ENCODE assay signal across 7 cellular contexts in genomic region chr11:65479184-65480145, GRCh38. TPM values are rescaled to one million over a fixed set of nuclear protein-coding genes. Genes with fewer than 3 reads are reported as not detected.
A peak's percentile ranks its signal among the peaks of the same experiment; 100 is the strongest.
DNase-seq lines count a peak whose midpoint lies in the region; ATAC-seq, FAIRE-seq and TF ChIP-seq lines count a peak whose summit lies in the region.

No MANE protein-coding gene starts in this region.

- CTCF ChIA-PET in activated CD8-positive, alpha-beta T cell treated with anti-CD3 and anti-CD28 coated beads, Interleukin-2, amount 10 ng/mL, durations not matched to agents 7 days and 5 days (lab: Charles Lee): interaction anchor here (0.9 to 10.7 kb wide), 8 partner anchors 8 to 63 kb away, joined by 3 to 113 read pairs (median 18); partner anchors contain the start of gene MALAT1

- peak in 1 of 4 donors; percentile 39 for TF ChIP-seq EP300 in upper lobe of left lung (IDR thresholded peaks at IDR 0.05)

- H3K36me3 ChIP-seq in upper lobe of left lung: no peaks in the 10 kb centered on the region

- in situ Hi-C loops in G401 (cut with HindIII; ENCODE audit: low sequenced_read_pairs): no loop called here

- 71 to 74% methylated on average over 9 to 11 of the region's 11 CpGs for WGBS in upper lobe of left lung, 2 donors

- peaks cover 7% of the 10 kb centered on the region for H3K36me3 Mint-ChIP-seq in dendritic cell treated with granulocyte-macrophage colony-stimulating factor and Interleukin-4, amounts not matched to agents 40 ng/mL and 50 ng/mL, for 4 days (ENCODE audit: low read depth)
- peaks cover 4% of the 10 kb centered on the region for H3K36me3 Mint-ChIP-seq in activated CD8-positive, alpha-beta T cell treated with anti-CD3 and anti-CD28 coated beads, Interleukin-2, amount 10 ng/mL, durations not matched to agents 7 days and 5 days (ENCODE audit: low read depth)

- peak; percentile 44 to 56 for ATAC-seq in upper lobe of left lung (ENCODE audit: low FRiP score in 2 of 2)
- no peak for ATAC-seq in activated CD8-positive, alpha-beta T cell treated with anti-CD3 and anti-CD28 coated beads, Interleukin-2, amount 10 ng/mL, durations not matched to agents 7 days and 5 days

- TF ChIP-seq CTCF in upper lobe of left lung (IDR thresholded peaks at IDR 0.05): peak in 3 of 6 experiments; percentile 10 to 42 (median 40)

- peak in 1 of 4 donors; percentile 3 for TF ChIP-seq POLR2A in upper lobe of left lung (IDR thresholded peaks at IDR 0.05)

- H3K9me3 Mint-ChIP-seq in dendritic cell treated with granulocyte-macrophage colony-stimulating factor and Interleukin-4, amounts not matched to agents 40 ng/mL and 50 ng/mL, for 4 days: no peaks in the 10 kb centered on the region
- no peaks in the 10 kb centered on the region for H3K9me3 Mint-ChIP-seq in activated CD8-positive, alpha-beta T cell treated with anti-CD3 and anti-CD28 coated beads, Interleukin-2, amount 10 ng/mL, durations not matched to agents 7 days and 5 days (ENCODE audit: insufficient read depth)

- peak overlapping the region in 2 of 4 donors; percentile 16 to 63 for H3K4me3 ChIP-seq in upper lobe of left lung

- H3K27me3 ChIP-seq in upper lobe of left lung: no peaks in the 10 kb centered on the region

- H3K27ac Mint-ChIP-seq in dendritic cell treated with granulocyte-macrophage colony-stimulating factor and Interleukin-4, amounts not matched to agents 40 ng/mL and 50 ng/mL, for 4 days: peak overlapping the region; percentile 100
- no peak overlapping the region for H3K27ac Mint-ChIP-seq in activated CD8-positive, alpha-beta T cell treated with anti-CD3 and anti-CD28 coated beads, Interleukin-2, amount 10 ng/mL, durations not matched to agents 7 days and 5 days

- H3K4me1 Mint-ChIP-seq in dendritic cell treated with granulocyte-macrophage colony-stimulating factor and Interleukin-4, amounts not matched to agents 40 ng/mL and 50 ng/mL, for 4 days (ENCODE audit: low read depth): peaks cover 47% of the 10 kb centered on the region
- peaks cover 13% of the 10 kb centered on the region for H3K4me1 Mint-ChIP-seq in activated CD8-positive, alpha-beta T cell treated with anti-CD3 and anti-CD28 coated beads, Interleukin-2, amount 10 ng/mL, durations not matched to agents 7 days and 5 days (ENCODE audit: low read depth)

- DNase-seq in G401 (ENCODE audit: low spot score) (peak; percentile 77), NCI-H774 (lab: John Stamatoyannopoulos, UW) (peak; percentile 67), mesenteric fat pad (ENCODE audit: low spot score) (peak; percentile 57), upper lobe of left lung (peak in 1 of 2 donors; percentile 72), HTR-8/SVneo (ENCODE audit: insufficient read length, low spot score) (no peak)
- DNase-seq in activated CD8-positive, alpha-beta T cell treated with anti-CD3 and anti-CD28 coated beads, Interleukin-2, amount 10 ng/mL, durations not matched to agents 7 days and 5 days: no peak

- intact Hi-C loops in dendritic cell treated with granulocyte-macrophage colony-stimulating factor and Interleukin-4, amounts not matched to agents 40 ng/mL and 50 ng/mL, for 4 days (cut with micrococcal nuclease): no loop called here

- POLR2A ChIA-PET in activated CD8-positive, alpha-beta T cell treated with anti-CD3 and anti-CD28 coated beads, Interleukin-2, amount 10 ng/mL, durations not matched to agents 7 days and 5 days (lab: Charles Lee): interaction anchor here (3.4 to 19.3 kb wide), 3 partner anchors 9 to 59 kb away, joined by 31 to 794 read pairs (median 302); partner anchors contain the start of genes MALAT1 and NEAT1

- no peak for FAIRE-seq in HTR-8/SVneo (lab: Jason Lieb, UNC)

- H3K4me3 Mint-ChIP-seq in dendritic cell treated with granulocyte-macrophage colony-stimulating factor and Interleukin-4, amounts not matched to agents 40 ng/mL and 50 ng/mL, for 4 days: no peak overlapping the region
- no peak overlapping the region for H3K4me3 Mint-ChIP-seq in activated CD8-positive, alpha-beta T cell treated with anti-CD3 and anti-CD28 coated beads, Interleukin-2, amount 10 ng/mL, durations not matched to agents 7 days and 5 days

- H3K27me3 Mint-ChIP-seq in dendritic cell treated with granulocyte-macrophage colony-stimulating factor and Interleukin-4, amounts not matched to agents 40 ng/mL and 50 ng/mL, for 4 days: no peaks in the 10 kb centered on the region
- H3K27me3 Mint-ChIP-seq in activated CD8-positive, alpha-beta T cell treated with anti-CD3 and anti-CD28 coated beads, Interleukin-2, amount 10 ng/mL, durations not matched to agents 7 days and 5 days (ENCODE audit: low read depth): peaks cover 7% of the 10 kb centered on the region

- H3K27ac ChIP-seq in upper lobe of left lung: peak overlapping the region; percentile 97 to 100 (median 97)

- peaks cover 38 to 45% (median 41%) of the 10 kb centered on the region in 4 donors for H3K4me1 ChIP-seq in upper lobe of left lung

- H3K9me3 ChIP-seq in upper lobe of left lung: no peaks in the 10 kb centered on the region

RNA-seq across cellular contexts. Expression of gene MALAT1, which starts 19.4 kb away (rescaled TPM):
- total RNA-seq in G401 (2014; rRNA removed; shearing (Covaris generic)): 166 and 288 TPM in 2 replicates
- 11,495 TPM for total RNA-seq in mesenteric fat pad
- over 10,000 TPM in 5 of 6 donors, 1,000 to 10,000 TPM in 1; 9,697 to 52,390 (median 19,698) TPM for total RNA-seq in upper lobe of left lung
- 1,000 to 10,000 TPM; 3,822 to 4,094 TPM for total RNA-seq in activated CD8-positive, alpha-beta T cell treated with anti-CD3 and anti-CD28 coated beads, Interleukin-2, amount 10 ng/mL, durations not matched to agents 7 days and 5 days

RNA-seq across cellular contexts. Expression of gene SCYL1, which starts 45.4 kb away (rescaled TPM):
- total RNA-seq in G401 (2014; rRNA removed; shearing (Covaris generic)): 77.6 and 80.4 TPM in 2 replicates
- 87.0 TPM for total RNA-seq in mesenteric fat pad
- 100 to 1,000 TPM in 1 of 6 donors, 10 to 100 TPM in 5; 64.0 to 120 (median 88.8) TPM for total RNA-seq in upper lobe of left lung
- 10 to 100 TPM; 68.0 to 69.5 TPM for total RNA-seq in activated CD8-positive, alpha-beta T cell treated with anti-CD3 and anti-CD28 coated beads, Interleukin-2, amount 10 ng/mL, durations not matched to agents 7 days and 5 days

RNA-seq across cellular contexts. Expression of gene NEAT1, which starts 56.9 kb away (rescaled TPM):
- total RNA-seq in G401 (2014; rRNA removed; shearing (Covaris generic)): 4.4 and 12.4 TPM in 2 replicates
- total RNA-seq in mesenteric fat pad: 1,527 TPM
- 1,000 to 10,000 TPM in 3 of 6 donors, 100 to 1,000 TPM in 3; 245 to 3,084 (median 1,019) TPM for total RNA-seq in upper lobe of left lung
- total RNA-seq in activated CD8-positive, alpha-beta T cell treated with anti-CD3 and anti-CD28 coated beads, Interleukin-2, amount 10 ng/mL, durations not matched to agents 7 days and 5 days: 100 to 1,000 TPM; 212 to 254 TPM

Comparison
In these comparisons a context has a peak if more than half of its experiments do, and no peak if none do; other contexts are left out.
1. DNase-seq: peak in G401 (single experiment), NCI-H774 (single experiment) and mesenteric fat pad (single experiment); none in HTR-8/SVneo (single experiment) and activated CD8-positive, alpha-beta T cell treated with anti-CD3 and anti-CD28 coated beads, Interleukin-2, amount 10 ng/mL, durations not matched to agents 7 days and 5 days (single experiment).
2. RNA of gene MALAT1, which starts 19.4 kb away (total RNA-seq): 9,697 to 52,390 TPM in upper lobe of left lung, 11,495 TPM in mesenteric fat pad (single experiment) and 3,822 to 4,094 TPM in activated CD8-positive, alpha-beta T cell treated with anti-CD3 and anti-CD28 coated beads, Interleukin-2, amount 10 ng/mL, durations not matched to agents 7 days and 5 days; 166 to 288 TPM in G401; every median in the first group is over 10 times any median in the second.
3. RNA of gene NEAT1, which starts 56.9 kb away (total RNA-seq): 1,527 TPM in mesenteric fat pad (single experiment), 245 to 3,084 TPM in upper lobe of left lung and 212 to 254 TPM in activated CD8-positive, alpha-beta T cell treated with anti-CD3 and anti-CD28 coated beads, Interleukin-2, amount 10 ng/mL, durations not matched to agents 7 days and 5 days; 4.4 to 12.4 TPM in G401; every median in the first group is over 10 times any median in the second.